In the genomic region with DNA sequence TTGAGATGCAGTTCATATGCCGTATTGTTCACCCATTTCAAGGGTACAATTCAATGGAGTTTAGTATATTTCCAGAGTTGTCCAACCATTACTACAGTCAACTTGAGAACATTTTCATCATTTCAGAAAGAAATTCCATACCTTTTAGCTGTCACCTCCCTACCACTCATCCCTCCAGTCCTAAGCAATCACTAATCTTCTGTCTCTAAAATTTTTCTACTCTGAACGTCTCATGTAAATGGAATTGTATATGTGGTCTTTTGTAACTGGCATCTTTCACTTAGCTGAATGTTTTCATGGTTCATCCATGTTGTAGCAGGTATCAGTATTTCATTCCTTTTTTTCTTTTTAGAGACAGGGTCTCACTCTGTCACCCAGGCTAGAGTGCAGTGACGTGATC, we compare ENCODE assay signal across 16 cellular contexts. TPM values are rescaled to one million over a fixed set of nuclear protein-coding genes. Genes with fewer than 3 reads are reported as not detected.
DNase-seq lines count a peak whose midpoint lies in the region; ATAC-seq and TF ChIP-seq lines count a peak whose summit lies in the region.
"Had no signal": no experiment of that assay in that cellular context is flagged by ENCODE, and none has a peak within 500 bp of the region (broad histone marks: within the 10 kb centered on the region; RNA-seq: fewer than 3 reads in every experiment).

No MANE protein-coding gene starts in this region.

- no peaks in the 10 kb centered on the region for H4K20me1 ChIP-seq in smooth muscle cell (ENCODE audit: low read depth)

- no peak overlapping the region for H3K4me3 Mint-ChIP-seq in activated naive CD8-positive, alpha-beta T cell
- no peak overlapping the region for H3K4me3 Mint-ChIP-seq in activated naive CD8-positive, alpha-beta T cell treated with anti-CD3 and anti-CD28 coated beads, Interleukin-2, amount 50 U/mL, for 24 hours
- no peak overlapping the region for H3K4me3 Mint-ChIP-seq in central memory CD8-positive, alpha-beta T cell
- H3K4me3 Mint-ChIP-seq: endodermal cell had no signal

- H3K79me2 ChIP-seq in smooth muscle cell (ENCODE audit: low read depth) = peaks cover 5% of the 10 kb centered on the region

- no peak for ATAC-seq in activated naive CD8-positive, alpha-beta T cell treated with anti-CD3 and anti-CD28 coated beads, Interleukin-2, amount 50 U/mL, for 24 hours
- no peak for ATAC-seq in central memory CD8-positive, alpha-beta T cell (replicated peaks; ENCODE audit: extremely low read depth, poor library complexity, severe bottlenecking)
- ATAC-seq: gastrocnemius medialis had no signal

- H3K36me3 Mint-ChIP-seq in activated naive CD8-positive, alpha-beta T cell = peaks cover 21% of the 10 kb centered on the region
- peaks cover 45% of the 10 kb centered on the region for H3K36me3 Mint-ChIP-seq in activated naive CD8-positive, alpha-beta T cell treated with anti-CD3 and anti-CD28 coated beads, Interleukin-2, amount 50 U/mL, for 24 hours (ENCODE audit: low read depth)
- H3K36me3 Mint-ChIP-seq in central memory CD8-positive, alpha-beta T cell (ENCODE audit: insufficient read depth) = peaks cover 19% of the 10 kb centered on the region

- H3K4me1 ChIP-seq in smooth muscle cell (ENCODE audit: low read depth) = peaks cover 3% of the 10 kb centered on the region
- peaks cover 0 to 3% (median 0%) of the 10 kb centered on the region in 4 donors for H3K4me1 ChIP-seq in transverse colon
- H3K4me1 ChIP-seq: gastrocnemius medialis had no signal

- H3K36me3 ChIP-seq in smooth muscle cell (ENCODE audit: low read depth) (no peaks in the 10 kb centered on the region), transverse colon (no peaks in the 10 kb centered on the region)
- H3K36me3 ChIP-seq: gastrocnemius medialis had no signal

- H3K27ac Mint-ChIP-seq in activated naive CD8-positive, alpha-beta T cell = peak overlapping the region; percentile 79
- no peak overlapping the region for H3K27ac Mint-ChIP-seq in activated naive CD8-positive, alpha-beta T cell treated with anti-CD3 and anti-CD28 coated beads, Interleukin-2, amount 50 U/mL, for 24 hours
- H3K27ac Mint-ChIP-seq in central memory CD8-positive, alpha-beta T cell (ENCODE audit: low read depth) = peak overlapping the region; percentile 58
- H3K27ac Mint-ChIP-seq: endodermal cell had no signal

- H3K4me3 ChIP-seq in smooth muscle cell = no peak overlapping the region
- H3K4me3 ChIP-seq in transverse colon = no peak overlapping the region
- H3K4me3 ChIP-seq: gastrocnemius medialis, SK-N-MC had no signal

- no peak for DNase-seq in activated naive CD8-positive, alpha-beta T cell treated with anti-CD3 and anti-CD28 coated beads, Interleukin-2, amount 50 U/mL, for 24 hours
- DNase-seq in LHCN-M2 (ENCODE audit: low read depth) (peak; percentile 11), smooth muscle cell (lab: John Stamatoyannopoulos, UW; ENCODE audit: unreplicated experiment) (no peak), AG08395 (ENCODE audit: low spot score) (no peak), transverse colon (no peak)
- DNase-seq in central memory CD8-positive, alpha-beta T cell (ENCODE audit: low spot score in 2 of 2) = no peak
- no peak for DNase-seq in activated CD4-positive, CD25-positive, alpha-beta regulatory T cell (lab: John Stamatoyannopoulos, UW)
- DNase-seq: activated naive CD4-positive, alpha-beta T cell treated with Interleukin-2 at 50 U/mL for 16 hours; central memory CD4-positive, alpha-beta T cell; endodermal cell; gastrocnemius medialis; MM.1S; NCI-H187 had no signal

- H2AFZ ChIP-seq in smooth muscle cell (ENCODE audit: low read depth) = no peak overlapping the region

- H3K27me3 Mint-ChIP-seq in activated naive CD8-positive, alpha-beta T cell = no peaks in the 10 kb centered on the region
- no peaks in the 10 kb centered on the region for H3K27me3 Mint-ChIP-seq in activated naive CD8-positive, alpha-beta T cell treated with anti-CD3 and anti-CD28 coated beads, Interleukin-2, amount 50 U/mL, for 24 hours
- H3K27me3 Mint-ChIP-seq in central memory CD8-positive, alpha-beta T cell = no peaks in the 10 kb centered on the region

- WGBS in smooth muscle cell (ENCODE audit: low lambda C conversion rate) = 78% methylated on average over 3 of the region's 3 CpGs
- 94 to 96% methylated on average over 2 to 3 of the region's 3 CpGs for WGBS in transverse colon (ENCODE audit: low coverage in 1 of 2), 2 donors

- H3K27ac ChIP-seq in smooth muscle cell (ENCODE audit: low read depth) = peak overlapping the region; percentile 44
- no peak overlapping the region for H3K27ac ChIP-seq in transverse colon
- H3K27ac ChIP-seq: gastrocnemius medialis, SK-N-MC, VCaP had no signal

- intact Hi-C loops in transverse colon (cut with DNase I; ENCODE audit: low total_unique reads) = no loop called here

- TF ChIP-seq CTCF in smooth muscle cell (IDR thresholded peaks at IDR 0.05; ENCODE audit: borderline replicate concordance, insufficient read depth, poor library complexity, severe bottlenecking) = no peak
- no peak for TF ChIP-seq CTCF in transverse colon (IDR thresholded peaks at IDR 0.05)

- no peaks in the 10 kb centered on the region for H3K9me3 ChIP-seq in smooth muscle cell (replicated peaks; ENCODE audit: low read depth)
- no peaks in the 10 kb centered on the region for H3K9me3 ChIP-seq in transverse colon
- H3K9me3 ChIP-seq: gastrocnemius medialis had no signal

- H3K27me3 ChIP-seq in smooth muscle cell (ENCODE audit: low read depth) = no peaks in the 10 kb centered on the region
- H3K27me3 ChIP-seq in transverse colon = no peaks in the 10 kb centered on the region
- H3K27me3 ChIP-seq: gastrocnemius medialis had no signal

- peaks cover 78% of the 10 kb centered on the region for H3K4me1 Mint-ChIP-seq in activated naive CD8-positive, alpha-beta T cell (ENCODE audit: low read depth)
- H3K4me1 Mint-ChIP-seq in activated naive CD8-positive, alpha-beta T cell treated with anti-CD3 and anti-CD28 coated beads, Interleukin-2, amount 50 U/mL, for 24 hours = peaks cover 89% of the 10 kb centered on the region
- H3K4me1 Mint-ChIP-seq in central memory CD8-positive, alpha-beta T cell = peaks cover 77% of the 10 kb centered on the region

- H3K9ac ChIP-seq in smooth muscle cell (ENCODE audit: low read depth) = no peak overlapping the region

- in situ Hi-C loops in transverse colon (cut with MboI; ENCODE audit: low pct_ligation_motif_present in 1 of 4, low pct_unique_long_range_greater_than_20kb in 1 of 4, low sequenced_read_pairs in 3 of 4) = no loop called here

- no peaks in the 10 kb centered on the region for H3K9me3 Mint-ChIP-seq in activated naive CD8-positive, alpha-beta T cell (ENCODE audit: low read depth)
- peaks cover 12% of the 10 kb centered on the region for H3K9me3 Mint-ChIP-seq in activated naive CD8-positive, alpha-beta T cell treated with anti-CD3 and anti-CD28 coated beads, Interleukin-2, amount 50 U/mL, for 24 hours
- H3K9me3 Mint-ChIP-seq in central memory CD8-positive, alpha-beta T cell = no peaks in the 10 kb centered on the region
- H3K9me3 Mint-ChIP-seq: endodermal cell had no signal

- TF ChIP-seq POLR2A in transverse colon (IDR thresholded peaks at IDR 0.05) = no peak

- H3K4me2 ChIP-seq in smooth muscle cell = no peak overlapping the region

- no peak for TF ChIP-seq EP300 in transverse colon (IDR thresholded peaks at IDR 0.05; ENCODE audit: low read depth)

- H3F3A ChIP-seq in smooth muscle cell (ENCODE audit: low read depth) = no peaks in the 10 kb centered on the region

RNA-seq across cellular contexts. Expression of a gene that starts 51.1 kb away (rescaled TPM):
- total RNA-seq in LHCN-M2 (2014; rRNA removed) (11.3 and 12.4 TPM in 2 replicates), smooth muscle cell (7.2 and 23.4 TPM in 2 replicates), transverse colon (10 to 100 TPM in 2 of 4 donors, 1 to 10 TPM in 2; 3.4 to 16.0 (median 7.1) TPM)
- polyA plus RNA-seq in LHCN-M2 (2012) = 8.1 TPM
- polyA plus RNA-seq in smooth muscle cell = 43.1 and 70.6 TPM in 2 replicates

RNA-seq across cellular contexts. Expression of a gene that starts 59.9 kb away (rescaled TPM):
- total RNA-seq in LHCN-M2 (2014; rRNA removed) (80.6 and 93.1 TPM in 2 replicates), smooth muscle cell (148 and 161 TPM in 2 replicates), transverse colon (10 to 100 TPM; 13.8 to 68.9 (median 43.6) TPM)
- 18.7 TPM for polyA plus RNA-seq in LHCN-M2 (2012)
- 99.7 and 110 TPM in 2 replicates for polyA plus RNA-seq in smooth muscle cell
